22 cellular contexts compared by ENCODE assay signal in the genomic region with DNA sequence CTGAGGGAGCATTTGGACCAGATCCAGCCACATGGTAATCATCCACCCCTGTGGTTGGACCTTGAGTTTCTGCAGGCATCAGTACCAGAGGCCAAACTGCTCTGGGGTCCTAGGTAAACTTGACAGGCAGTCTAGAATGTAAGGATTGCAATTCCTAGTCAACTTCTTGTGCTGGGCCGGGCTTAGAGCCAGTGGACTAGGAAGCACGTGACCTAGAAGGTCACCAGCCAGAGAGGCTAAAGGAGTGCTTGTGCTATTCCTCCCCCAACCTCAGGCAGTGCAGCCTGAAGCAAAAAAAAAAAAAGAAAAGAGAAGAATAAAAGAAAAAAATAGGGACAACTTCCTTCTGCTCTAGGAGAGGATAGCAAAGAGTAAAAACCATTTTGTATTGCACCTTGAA.
DNase-seq lines count a peak whose midpoint lies in the region; ATAC-seq and TF ChIP-seq lines count a peak whose summit lies in the region.
"Had no signal": no experiment of that assay in that cellular context is flagged by ENCODE, and none has a peak within 500 bp of the region (broad histone marks: within the 10 kb centered on the region; RNA-seq: fewer than 3 reads in every experiment).

No MANE protein-coding gene starts in this region.

- H2BK12ac ChIP-seq in mesenchymal stem cell (ENCODE audit: low read length in 2 of 2) (no peak overlapping the region), trophoblast cell (ENCODE audit: low read length) (no peak overlapping the region)

- no peak for ATAC-seq in Right ventricle myocardium inferior
- ATAC-seq: A549 had no signal

- H3K9ac ChIP-seq in mesenchymal stem cell (ENCODE audit: low read length) (no peak overlapping the region), trophoblast cell (ENCODE audit: low read length) (no peak overlapping the region), MM.1S (ENCODE audit: low read length) (no peak overlapping the region)
- H3K9ac ChIP-seq: BLaER1 treated with 17β-estradiol and CSF1 and Interleukin-3, amounts not matched to agents 10 nM and 100 nM had no signal

- in situ Hi-C loops in SK-MEL-5 (cut with HindIII; ENCODE audit: low pct_unique_long_range_greater_than_20kb, low sequenced_read_pairs): no loop called here

- no peak overlapping the region for H4K12ac ChIP-seq in trophoblast cell (ENCODE audit: low read depth, low read length)

- no peaks in the 10 kb centered on the region for H4K20me1 ChIP-seq in MM.1S (ENCODE audit: insufficient read depth, low read length)
- H4K20me1 ChIP-seq: BLaER1 treated with 17β-estradiol and CSF1 and Interleukin-3, amounts not matched to agents 10 nM and 100 nM had no signal

- intact Hi-C loops in Right ventricle myocardium inferior (cut with DNase I): no loop called here

- H4K91ac ChIP-seq in mesenchymal stem cell (ENCODE audit: low read length) (peak overlapping the region; percentile 39), trophoblast cell (ENCODE audit: low read depth, low read length) (no peak overlapping the region)

- H3K79me2 ChIP-seq in trophoblast cell (ENCODE audit: control insufficient read depth, insufficient read depth, low read length, poor library complexity) (no peaks in the 10 kb centered on the region), MM.1S (ENCODE audit: low read length) (no peaks in the 10 kb centered on the region)

- no peak overlapping the region for H3K23ac ChIP-seq in mesenchymal stem cell (ENCODE audit: low read length in 2 of 2)
- H3K23ac ChIP-seq in trophoblast cell (ENCODE audit: low read length): no peak overlapping the region

- no peaks in the 10 kb centered on the region for H3K27me3 ChIP-seq in mesenchymal stem cell (ENCODE audit: control insufficient read depth in 1 of 2, insufficient read depth in 1 of 2, low read length in 2 of 2)
- H3K27me3 ChIP-seq in trophoblast cell (ENCODE audit: insufficient read depth, low read length): no peaks in the 10 kb centered on the region
- no peaks in the 10 kb centered on the region for H3K27me3 ChIP-seq in MM.1S (replicated peaks; ENCODE audit: insufficient read depth, low read length)
- H3K27me3 ChIP-seq: BE2C; BLaER1 treated with 17β-estradiol and CSF1 and Interleukin-3, amounts not matched to agents 10 nM and 100 nM had no signal

- WGBS in mesenchymal stem cell: 88% methylated on average over 1 of the region's 2 CpGs
- WGBS in trophoblast cell (ENCODE audit: extremely low coverage, insufficient coverage, insufficient read length): no CpG with 5 or more reads among the region's 2 CpGs

- no peak overlapping the region for H2AK5ac ChIP-seq in mesenchymal stem cell (ENCODE audit: low read length, severe bottlenecking)
- no peak overlapping the region for H2AK5ac ChIP-seq in trophoblast cell (ENCODE audit: low read length)

- H3K36me3 ChIP-seq in mesenchymal stem cell (ENCODE audit: control insufficient read depth in 1 of 2, insufficient read depth in 2 of 2, low read depth in 1 of 2, low read length in 2 of 2) (no peaks in the 10 kb centered on the region), trophoblast cell (ENCODE audit: control insufficient read depth in 1 of 2, insufficient read depth in 2 of 2, low read length in 2 of 2) (no peaks in the 10 kb centered on the region), MM.1S (replicated peaks; ENCODE audit: insufficient read depth, low read length) (no peaks in the 10 kb centered on the region)
- H3K36me3 ChIP-seq: BE2C; BLaER1 treated with 17β-estradiol and CSF1 and Interleukin-3, amounts not matched to agents 10 nM and 100 nM; HAP-1 had no signal

- H2BK15ac ChIP-seq in mesenchymal stem cell (ENCODE audit: low read depth, poor library complexity, severe bottlenecking): no peak overlapping the region

- H3K18ac ChIP-seq in mesenchymal stem cell (ENCODE audit: low read depth in 1 of 2, low read length in 2 of 2): no peak overlapping the region
- no peak overlapping the region for H3K18ac ChIP-seq in trophoblast cell (ENCODE audit: low read length)

- no peak overlapping the region for H3K4ac ChIP-seq in mesenchymal stem cell (ENCODE audit: low read depth in 1 of 2, low read length in 2 of 2)
- no peak overlapping the region for H3K4ac ChIP-seq in trophoblast cell (ENCODE audit: low read depth, low read length)

- H3K14ac ChIP-seq in mesenchymal stem cell (ENCODE audit: low read length in 2 of 2) (no peak overlapping the region), trophoblast cell (ENCODE audit: low read length) (no peak overlapping the region)

- H3K27ac ChIP-seq in mesenchymal stem cell (ENCODE audit: low read length, poor library complexity, severe bottlenecking) (no peak overlapping the region), trophoblast cell (ENCODE audit: low read depth, low read length) (no peak overlapping the region), MM.1S (ENCODE audit: low read length) (no peak overlapping the region)
- H3K27ac ChIP-seq: A549; BLaER1 treated with 17β-estradiol and CSF1 and Interleukin-3, amounts not matched to agents 10 nM and 100 nM had no signal

- no peak overlapping the region for H3K4me3 ChIP-seq in mesenchymal stem cell (ENCODE audit: insufficient read depth in 1 of 2, low read depth in 1 of 2, low read length in 2 of 2)
- peak overlapping the region; percentile 18 for H3K4me3 ChIP-seq in trophoblast cell (ENCODE audit: low read depth, low read length)
- no peak overlapping the region for H3K4me3 ChIP-seq in MM.1S (ENCODE audit: low read length)
- H3K4me3 ChIP-seq: A549; BLaER1 treated with 17β-estradiol and CSF1 and Interleukin-3, amounts not matched to agents 10 nM and 100 nM; HAP-1 had no signal

- H2BK120ac ChIP-seq in mesenchymal stem cell (ENCODE audit: low read depth, low read length) (no peak overlapping the region), trophoblast cell (ENCODE audit: insufficient read depth, low read length, poor library complexity) (no peak overlapping the region)

- H3K4me2 ChIP-seq in mesenchymal stem cell (ENCODE audit: low read length, poor library complexity, severe bottlenecking): no peak overlapping the region
- no peak overlapping the region for H3K4me2 ChIP-seq in trophoblast cell (ENCODE audit: low read length)
- H3K4me2 ChIP-seq in MM.1S (ENCODE audit: low read depth, low read length): no peak overlapping the region
- H3K4me2 ChIP-seq: A549 had no signal

- no peaks in the 10 kb centered on the region for H3K9me2 ChIP-seq in MM.1S (replicated peaks; ENCODE audit: insufficient read depth, low read length)

- H4K8ac ChIP-seq in mesenchymal stem cell (ENCODE audit: low read length): no peak overlapping the region
- no peak overlapping the region for H4K8ac ChIP-seq in trophoblast cell (ENCODE audit: low read depth, low read length)

- H2AFZ ChIP-seq in mesenchymal stem cell (ENCODE audit: low read depth, low read length): no peak overlapping the region
- H2AFZ ChIP-seq in trophoblast cell (ENCODE audit: insufficient read depth, low read length, poor library complexity): no peak overlapping the region
- H2AFZ ChIP-seq in MM.1S (ENCODE audit: low read length): no peak overlapping the region

- H3K79me1 ChIP-seq in mesenchymal stem cell (replicated peaks; ENCODE audit: low read length, poor library complexity, severe bottlenecking) (no peaks in the 10 kb centered on the region), trophoblast cell (ENCODE audit: low read length) (no peaks in the 10 kb centered on the region)

- no peak for TF ChIP-seq CTCF in MM.1S (IDR thresholded peaks at IDR 0.05; ENCODE audit: low read length)

- peak; percentile 1 for DNase-seq in SK-MEL-5 (ENCODE audit: low read depth, low spot score)
- DNase-seq in amniotic epithelial cell (ENCODE audit: low read depth): peak; percentile 1
- no peak for DNase-seq in mesenchymal stem cell
- no peak for DNase-seq in trophoblast cell
- DNase-seq in MM.1S: no peak
- DNase-seq in germinal center (ENCODE audit: low spot score): no peak
- no peak for DNase-seq in DMS114 treated with DMSO at 0.1 percent for 48 hours (lab: John Stamatoyannopoulos, UW; ENCODE audit: unreplicated experiment)
- DNase-seq in Right ventricle myocardium inferior (ENCODE audit: missing footprints): no peak
- DNase-seq: 8988T; ACHN; AML-193; BE2C; CD4-positive, alpha-beta T cell; CD8-positive, alpha-beta memory T cell; DMS 273 treated with DMSO at 0.1 percent for 48 hours; DMS53; DND-41; GOT3; HFFc6 had no signal

- no peak overlapping the region for H2BK5ac ChIP-seq in mesenchymal stem cell (ENCODE audit: low read depth, low read length, poor library complexity, severe bottlenecking)
- H2BK5ac ChIP-seq in trophoblast cell (ENCODE audit: low read depth, low read length, poor library complexity): no peak overlapping the region

- no peaks in the 10 kb centered on the region for H3F3A ChIP-seq in MM.1S (ENCODE audit: insufficient read depth, low read length)

- no peaks in the 10 kb centered on the region for H3K9me3 ChIP-seq in mesenchymal stem cell (ENCODE audit: control insufficient read depth, low read length)
- H3K9me3 ChIP-seq in trophoblast cell (ENCODE audit: insufficient read depth, low read depth, low read length): no peaks in the 10 kb centered on the region
- no peaks in the 10 kb centered on the region for H3K9me3 ChIP-seq in MM.1S (replicated peaks; ENCODE audit: insufficient read depth, low read length)
- H3K9me3 ChIP-seq: A549; BE2C; BLaER1 treated with 17β-estradiol and CSF1 and Interleukin-3, amounts not matched to agents 10 nM and 100 nM; HAP-1 had no signal

- H3K4me1 ChIP-seq in mesenchymal stem cell (ENCODE audit: control insufficient read depth, insufficient read depth, low read depth, low read length): no peaks in the 10 kb centered on the region
- no peaks in the 10 kb centered on the region for H3K4me1 ChIP-seq in trophoblast cell (ENCODE audit: control insufficient read depth in 1 of 2, insufficient read depth in 2 of 2, low read length in 2 of 2)
- no peaks in the 10 kb centered on the region for H3K4me1 ChIP-seq in MM.1S (ENCODE audit: low read length)
- H3K4me1 ChIP-seq: A549, BE2C, HAP-1 had no signal

Comparison
In these comparisons a context has a peak if more than half of its experiments do, and no peak if none do; other contexts are left out.
1. DNase-seq: peak in SK-MEL-5 (single experiment) and amniotic epithelial cell (single experiment); none in mesenchymal stem cell (single experiment), trophoblast cell (0 of 2), MM.1S (single experiment), germinal center (single experiment), DMS114 treated with DMSO at 0.1 percent for 48 hours (single experiment) and Right ventricle myocardium inferior (single experiment).